Comparison of ENCODE assay signal across 2 cellular contexts in genomic region chr15:98382139-98382538, GRCh38.
TF ChIP-seq lines count a peak whose summit lies in the region.

No MANE protein-coding gene starts in this region.

TF ChIP-seq in A549, 52 proteins besides CTCF, POLR2A, EP300 and RAD21 (continued from another document):
- no peak for TF ChIP-seq PBX3 (IDR thresholded peaks at IDR 0.05)
- no peak for TF ChIP-seq ESRRA (IDR thresholded peaks at IDR 0.05; ENCODE audit: borderline replicate concordance, low read length)
- no peak for TF ChIP-seq CHD2 (IDR thresholded peaks at IDR 0.05; ENCODE audit: low read length, partially characterized antibody)
- no peak for TF ChIP-seq POLR2AphosphoS2 (conservative IDR thresholded peaks at IDR 0.05; ENCODE audit: low read length)
- no peak for TF ChIP-seq SMC3 (IDR thresholded peaks at IDR 0.05)
- TF ChIP-seq MYC (IDR thresholded peaks at IDR 0.05; ENCODE audit: borderline replicate concordance, low read length) = no peak
- TF ChIP-seq CBX2 (IDR thresholded peaks at IDR 0.05; ENCODE audit: borderline replicate concordance, low read depth) = no peak
TF ChIP-seq in A549: peak in this region for 0.

TF ChIP-seq in SK-N-SH, 30 proteins besides CTCF, POLR2A, EP300 and RAD21 (continued from another document):
- TF ChIP-seq REST (IDR thresholded peaks at IDR 0.05; ENCODE audit: low read depth, low read length) (no peak), SIN3A (IDR thresholded peaks at IDR 0.05; ENCODE audit: borderline replicate concordance, low read depth, low read length) (no peak), USF2 (IDR thresholded peaks at IDR 0.05; ENCODE audit: borderline replicate concordance, low read depth, low read length) (no peak), USF1 (IDR thresholded peaks at IDR 0.05; ENCODE audit: borderline replicate concordance, low read depth) (no peak)
TF ChIP-seq in SK-N-SH: peak in this region for 0.
